Comparison of ENCODE assay signal across 8 cellular contexts in the genomic region with DNA sequence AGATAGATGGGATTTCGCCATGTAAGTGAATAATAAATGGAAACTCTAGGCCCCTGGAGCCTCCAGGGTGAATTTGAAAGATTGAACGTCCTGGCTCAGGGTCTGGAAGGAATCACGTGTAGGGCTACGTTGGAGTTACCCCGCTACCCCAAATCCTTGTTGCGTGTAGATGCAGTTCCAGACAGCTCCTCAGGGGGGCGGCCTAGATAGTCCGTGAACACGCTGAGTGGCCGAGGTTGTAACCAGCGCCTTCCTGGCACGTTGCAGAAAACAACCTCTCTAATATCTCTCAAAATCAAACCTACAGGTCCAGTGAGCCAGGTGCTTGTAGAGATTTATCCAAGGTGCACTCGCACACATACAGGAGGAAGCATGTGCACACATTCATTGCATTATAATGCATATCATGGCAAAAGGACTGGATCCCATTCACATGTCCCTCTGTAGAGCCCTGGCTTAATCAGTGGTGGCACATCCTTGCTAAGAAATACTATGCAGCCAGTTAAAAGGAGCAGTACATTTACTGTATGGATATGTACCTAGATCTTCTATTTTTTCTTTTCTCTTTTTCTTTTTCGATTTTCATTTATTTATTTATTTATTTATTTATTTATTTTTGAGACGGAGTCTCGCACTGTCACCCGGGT. TPM values are rescaled to one million over a fixed set of nuclear protein-coding genes. Genes with fewer than 3 reads are reported as not detected.
A peak's percentile ranks its signal among the peaks of the same experiment; 100 is the strongest.
DNase-seq lines count a peak whose midpoint lies in the region; ATAC-seq lines count a peak whose summit lies in the region.

No MANE protein-coding gene starts in this region.

- DNase-seq in AG08396 (ENCODE audit: low spot score) (peak; percentile 78), H7 (peak; percentile 85), SJCRH30 (peak; percentile 70 to 78), Right ventricle myocardium inferior (ENCODE audit: missing footprints) (peak; percentile 80), pulmonary artery endothelial cell (ENCODE audit: low read depth, low spot score) (peak; percentile 22), NCI-H187 treated with DMSO at 0.1 percent for 48 hours (lab: John Stamatoyannopoulos, UW) (no peak)
- DNase-seq in activated effector memory CD4-positive, alpha-beta T cell treated with anti-CD3 and anti-CD28 coated beads, Interleukin-2, amount 50 U/mL, for 16 hours: peak; percentile 93

- intact Hi-C loops in Right ventricle myocardium inferior (cut with DNase I): no loop called here

- H3K36me3 ChIP-seq in H7 (replicated peaks; ENCODE audit: control insufficient read depth, insufficient read depth, low read length) (no peaks in the 10 kb centered on the region), SJCRH30 (no peaks in the 10 kb centered on the region)

- no peak overlapping the region for H3K27ac ChIP-seq in SJCRH30

- H3K27me3 ChIP-seq in H7 (ENCODE audit: control insufficient read depth, insufficient read depth, low read length) (no peaks in the 10 kb centered on the region; the same call in 1 of the 2 replicates), SJCRH30 (no peaks in the 10 kb centered on the region)

- no peaks in the 10 kb centered on the region for H3K9me3 ChIP-seq in SJCRH30 (replicated peaks)

- peaks cover 7% of the 10 kb centered on the region; the same call in 1 of the 2 replicates for H3K4me1 ChIP-seq in SJCRH30

- H3K4me3 ChIP-seq in H7 (ENCODE audit: insufficient read depth, low read depth, low read length) (no peak overlapping the region), SJCRH30 (no peak overlapping the region)

- no peak for ATAC-seq in Right ventricle myocardium inferior
- ATAC-seq in GM19328 (IDR thresholded peaks at IDR 0.05; ENCODE audit: unreplicated experiment): no peak

RNA-seq across cellular contexts. Expression of a gene that starts 2.5 kb away (rescaled TPM):
- 80.2 and 82.3 TPM in 2 replicates for total RNA-seq in H7 (2014; rRNA removed; shearing (Covaris generic))
- 45.3 and 50.5 TPM in 2 replicates for total RNA-seq in SJCRH30 (2014; rRNA removed; shearing (Covaris generic))
- total RNA-seq in Right ventricle myocardium inferior (82.8 TPM), pulmonary artery endothelial cell (86.3 and 103 TPM in 2 replicates)

RNA-seq across cellular contexts. Expression of a gene that starts 11.5 kb away (rescaled TPM):
- total RNA-seq in H7 (2014; rRNA removed; shearing (Covaris generic)): 14.7 and 16.1 TPM in 2 replicates
- 2.4 and 2.6 TPM in 2 replicates for total RNA-seq in SJCRH30 (2014; rRNA removed; shearing (Covaris generic))
- total RNA-seq in Right ventricle myocardium inferior (0.27 TPM), pulmonary artery endothelial cell (not detected in 2 replicates)

RNA-seq across cellular contexts. Expression of a gene that starts 38.0 kb away (rescaled TPM):
- total RNA-seq in H7 (2014; rRNA removed; shearing (Covaris generic)): 95.6 and 105 TPM in 2 replicates
- 25.5 and 26.4 TPM in 2 replicates for total RNA-seq in SJCRH30 (2014; rRNA removed; shearing (Covaris generic))
- total RNA-seq in Right ventricle myocardium inferior (47.6 TPM), pulmonary artery endothelial cell (12.1 and 12.5 TPM in 2 replicates)
